Comparison of ENCODE assay signal across 26 cellular contexts in the genomic region with DNA sequence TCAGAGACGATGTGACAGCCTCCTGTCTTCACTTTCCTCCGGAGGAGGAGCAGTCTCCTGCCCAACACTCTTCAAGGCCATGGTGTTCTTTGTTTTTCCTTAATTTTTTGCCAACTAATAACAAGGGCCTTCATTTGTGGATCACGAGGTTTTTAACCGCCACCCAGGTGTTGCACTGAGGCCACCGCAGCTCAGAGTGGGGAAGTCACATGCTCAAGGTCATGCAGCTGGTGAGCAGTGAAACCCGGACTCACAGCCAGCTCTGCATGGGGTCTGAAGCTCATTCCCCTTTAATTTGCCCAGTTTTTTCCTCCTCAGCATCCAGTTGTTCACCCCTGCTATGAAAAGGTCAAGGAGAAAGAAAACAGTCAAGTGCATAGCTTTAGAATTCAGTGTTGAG. TPM values are rescaled to one million over a fixed set of nuclear protein-coding genes. Genes with fewer than 3 reads are reported as not detected.
DNase-seq lines count a peak whose midpoint lies in the region; TF ChIP-seq lines count a peak whose summit lies in the region.
"Had no signal": no experiment of that assay in that cellular context is flagged by ENCODE, and none has a peak within 500 bp of the region (broad histone marks: within the 10 kb centered on the region; RNA-seq: fewer than 3 reads in every experiment).

No MANE protein-coding gene starts in this region.

- no peak overlapping the region for H3K4me2 ChIP-seq in MM.1S (ENCODE audit: low read depth, low read length)

- H3K9ac ChIP-seq in MM.1S (ENCODE audit: low read length), result no peak overlapping the region

- H4K20me1 ChIP-seq in MM.1S (ENCODE audit: insufficient read depth, low read length), result no peaks in the 10 kb centered on the region

- H3K9me3 ChIP-seq in cardiac muscle cell (ENCODE audit: low read depth) (no peaks in the 10 kb centered on the region), MM.1S (replicated peaks; ENCODE audit: insufficient read depth, low read length) (no peaks in the 10 kb centered on the region), thymus (ENCODE audit: control insufficient read depth) (no peaks in the 10 kb centered on the region), sigmoid colon (no peaks in the 10 kb centered on the region)
- H3K9me3 ChIP-seq: MG63, right atrium auricular region, tibial artery had no signal

- no peaks in the 10 kb centered on the region for H3K36me3 ChIP-seq in cardiac muscle cell
- H3K36me3 ChIP-seq in MM.1S (replicated peaks; ENCODE audit: insufficient read depth, low read length), result no peaks in the 10 kb centered on the region
- peaks cover 19% of the 10 kb centered on the region for H3K36me3 ChIP-seq in thymus (ENCODE audit: control insufficient read depth, insufficient read depth)
- H3K36me3 ChIP-seq in sigmoid colon, result peaks cover 0 to 33% (median 0%) of the 10 kb centered on the region in 4 donors
- H3K36me3 ChIP-seq: MG63 had no signal

- no peak for TF ChIP-seq EP300 in sigmoid colon (IDR thresholded peaks at IDR 0.05)

- H3K9me2 ChIP-seq in MM.1S (replicated peaks; ENCODE audit: insufficient read depth, low read length), result no peaks in the 10 kb centered on the region

- H3K27ac ChIP-seq in cardiac muscle cell (peak overlapping the region; percentile 51), MM.1S (ENCODE audit: low read length) (peak overlapping the region; percentile 23; the same call in 1 of the 2 replicates), thymus (ENCODE audit: low read depth) (peak overlapping the region; percentile 57), sigmoid colon (no peak overlapping the region)
- H3K27ac ChIP-seq: right atrium auricular region, RWPE1, tibial artery had no signal

- WGBS in thymus, result 16% methylated on average over 6 of the region's 6 CpGs
- WGBS in sigmoid colon, 2 donors, result 77 to 83% methylated on average over 6 of the region's 6 CpGs

- TF ChIP-seq CTCF in cardiac muscle cell (IDR thresholded peaks at IDR 0.05; ENCODE audit: low read depth, low read length), result no peak
- no peak for TF ChIP-seq CTCF in MM.1S (IDR thresholded peaks at IDR 0.05; ENCODE audit: low read length)
- no peak for TF ChIP-seq CTCF in choroid plexus epithelial cell (conservative IDR thresholded peaks at IDR 0.05; ENCODE audit: low read depth, low read length)
- no peak for TF ChIP-seq CTCF in sigmoid colon (IDR thresholded peaks at IDR 0.05)

- H3K79me2 ChIP-seq in MM.1S (ENCODE audit: low read length), result no peaks in the 10 kb centered on the region

- H3K4me3 ChIP-seq in cardiac muscle cell, result no peak overlapping the region
- H3K4me3 ChIP-seq in MM.1S (ENCODE audit: low read length), result no peak overlapping the region
- no peak overlapping the region for H3K4me3 ChIP-seq in choroid plexus epithelial cell (ENCODE audit: low read depth, low read length)
- no peak overlapping the region for H3K4me3 ChIP-seq in thymus (ENCODE audit: low read length)
- H3K4me3 ChIP-seq in sigmoid colon, result no peak overlapping the region
- H3K4me3 ChIP-seq: MG63, right atrium auricular region, tibial artery had no signal

- H3F3A ChIP-seq in MM.1S (ENCODE audit: insufficient read depth, low read length), result no peaks in the 10 kb centered on the region

- H3K27me3 ChIP-seq in cardiac muscle cell (no peaks in the 10 kb centered on the region), MM.1S (replicated peaks; ENCODE audit: insufficient read depth, low read length) (no peaks in the 10 kb centered on the region), thymus (ENCODE audit: control insufficient read depth, insufficient read depth) (no peaks in the 10 kb centered on the region), sigmoid colon (no peaks in the 10 kb centered on the region)
- H3K27me3 ChIP-seq: MG63, right atrium auricular region, tibial artery had no signal

- TF ChIP-seq POLR2A in sigmoid colon (IDR thresholded peaks at IDR 0.05), result no peak

- no peaks in the 10 kb centered on the region for H3K4me1 ChIP-seq in cardiac muscle cell (ENCODE audit: low read depth)
- H3K4me1 ChIP-seq in MM.1S (ENCODE audit: low read length), result no peaks in the 10 kb centered on the region
- H3K4me1 ChIP-seq in thymus (ENCODE audit: control insufficient read depth, insufficient read depth, low read length), result peaks cover 11% of the 10 kb centered on the region
- peaks cover 0 to 14% (median 11%) of the 10 kb centered on the region in 4 donors for H3K4me1 ChIP-seq in sigmoid colon
- H3K4me1 ChIP-seq: tibial artery had no signal

- no peak for DNase-seq in cardiac muscle cell (ENCODE audit: low read depth in 1 of 2, low spot score in 1 of 2)
- no peak for DNase-seq in cardiac septum (ENCODE audit: low spot score)
- peak; percentile 48 for DNase-seq in MM.1S
- DNase-seq in choroid plexus epithelial cell (ENCODE audit: low read depth), result peak; percentile 67
- DNase-seq in RKO (ENCODE audit: low spot score), result no peak
- DNase-seq in sigmoid colon, result no peak
- DNase-seq: activated CD4-positive, alpha-beta memory T cell treated with anti-CD3 and anti-CD28 coated beads, Interleukin-2, amount 10 ng/mL, durations not matched to agents 7 days and 5 days; activated CD4-positive, CD25-positive, alpha-beta regulatory T cell treated with anti-CD3 and anti-CD28 coated beads, Interleukin-2, amount 50 U/mL, for 72 hours; activated gamma-delta T cell; amygdala; cortex of kidney; DMS79 treated with DMSO at 0.1 percent for 48 hours; effector memory CD8-positive, alpha-beta T cell; erythroblast; IMR-90; kidney; MG63; NCI-H1417; NCI-H2029 treated with DMSO at 0.1 percent for 48 hours; NCI-H774; stimulated activated CD4-positive, alpha-beta T cell treated with anti-CD3 and anti-CD28 coated beads, Interleukin-4, amount 100 ng/mL, for 4 hours; stimulated activated naive CD4-positive, alpha-beta T cell treated with Interleukin-2 at 50 U/mL for 16 hours; tibial artery had no signal

- no peak overlapping the region for H2AFZ ChIP-seq in MM.1S (ENCODE audit: low read length)

- intact Hi-C loops in cardiac septum (cut with DNase I) (no loop called here), sigmoid colon (cut with DNase I) (no loop called here)

RNA-seq across cellular contexts. Expression of gene ENOSF1, which starts 19.6 kb away (rescaled TPM):
- total RNA-seq in cardiac muscle cell (35.2 and 66.7 TPM in 2 replicates), cardiac septum (26.8 TPM), sigmoid colon (10 to 100 TPM; 37.5 to 56.9 (median 52.7) TPM)
- polyA plus RNA-seq in cardiac muscle cell (72.0 and 72.9 TPM in 2 replicates), thymus (83.1 TPM), sigmoid colon (10 to 100 TPM; 16.8 to 43.6 (median 34.4) TPM)

RNA-seq across cellular contexts. Expression of gene TYMS, which starts 35.4 kb away (rescaled TPM):
- total RNA-seq in cardiac muscle cell (55.5 and 86.5 TPM in 2 replicates), cardiac septum (1.9 TPM), sigmoid colon (1 to 10 TPM in 3 of 4 donors, under 1 TPM in 1; 0.55 to 3.0 (median 1.1) TPM)
- polyA plus RNA-seq in cardiac muscle cell (177 and 231 TPM in 2 replicates), thymus (17.8 TPM), sigmoid colon (10 to 100 TPM in 2 of 3 donors, 1 to 10 TPM in 1; 7.8 to 62.0 (median 17.3) TPM)

Comparison
In these comparisons a context has a peak if more than half of its experiments do, and no peak if none do; other contexts are left out.
1. RNA of gene TYMS, which starts 35.4 kb away (total RNA-seq): 55.5 to 86.5 TPM in cardiac muscle cell; 1.9 TPM in cardiac septum (single experiment) and 0.55 to 3.0 TPM in sigmoid colon; every median in the first group is over 10 times any median in the second.
2. DNase-seq: peak in MM.1S (single experiment) and choroid plexus epithelial cell (single experiment); none in cardiac muscle cell (0 of 2), cardiac septum (single experiment), RKO (single experiment) and sigmoid colon (single experiment).
3. H3K27ac ChIP-seq: peak in cardiac muscle cell (single experiment), MM.1S (single experiment) and thymus (single experiment); none in sigmoid colon (0 of 4).